24 cellular contexts compared by ENCODE assay signal in the genomic region with DNA sequence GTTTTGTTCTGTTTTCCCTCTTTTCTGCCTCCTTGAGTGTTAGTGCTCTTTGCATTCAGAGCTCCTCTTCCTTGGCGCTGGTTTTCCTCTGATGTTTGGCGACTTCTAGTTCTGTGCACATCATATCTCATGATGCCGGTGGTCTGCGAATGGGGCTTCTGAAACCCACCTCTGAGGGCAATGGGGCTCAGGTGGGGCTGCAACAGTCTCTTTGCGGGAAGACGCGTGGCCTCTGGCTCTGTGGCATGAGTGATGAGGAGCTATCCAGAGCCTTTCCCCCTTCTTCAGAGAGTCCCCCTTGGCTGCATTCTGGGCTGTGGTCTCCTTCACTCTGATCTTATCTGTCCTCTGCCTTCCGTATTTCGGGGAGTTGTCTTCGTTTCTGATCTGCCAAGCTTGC. TPM values are rescaled to one million over a fixed set of nuclear protein-coding genes. Genes with fewer than 3 reads are reported as not detected.
A peak's percentile ranks its signal among the peaks of the same experiment; 100 is the strongest.
DNase-seq lines count a peak whose midpoint lies in the region; ATAC-seq and TF ChIP-seq lines count a peak whose summit lies in the region.
"Had no signal": no experiment of that assay in that cellular context is flagged by ENCODE, and none has a peak within 500 bp of the region (broad histone marks: within the 10 kb centered on the region; RNA-seq: fewer than 3 reads in every experiment).

No MANE protein-coding gene starts in this region.

- no peaks in the 10 kb centered on the region for H3K9me3 ChIP-seq in CD4-positive, CD25-positive, alpha-beta regulatory T cell (ENCODE audit: control insufficient read depth in 2 of 2, low read length in 2 of 2)
- H3K9me3 ChIP-seq in neuronal stem cell (replicated peaks in 1 of 2; ENCODE audit: control insufficient read depth in 2 of 2, insufficient read depth in 1 of 2, low read depth in 1 of 2, low read length in 2 of 2), result no peaks in the 10 kb centered on the region
- H3K9me3 ChIP-seq in upper lobe of right lung, result no peaks in the 10 kb centered on the region
- H3K9me3 ChIP-seq: HAP-1 had no signal

- H4K91ac ChIP-seq in neuronal stem cell (ENCODE audit: low read depth, low read length, poor library complexity), result no peak overlapping the region

- H2BK5ac ChIP-seq in neuronal stem cell (ENCODE audit: low read length), result no peak overlapping the region

- no CpG with 5 or more reads among the region's 10 CpGs for WGBS in neuronal stem cell (ENCODE audit: extremely low coverage in 2 of 2, insufficient read length in 2 of 2, insufficient replicate concordance in 1 of 2), 2 donors

- peaks cover 7% of the 10 kb centered on the region for H3K36me3 Mint-ChIP-seq in activated CD4-positive, alpha-beta T cell treated with anti-CD3 and anti-CD28 coated beads, Interleukin-2, amount 10 ng/mL, durations not matched to agents 7 days and 5 days (ENCODE audit: low read depth)
- H3K36me3 Mint-ChIP-seq in CD4-positive, CD25-positive, alpha-beta regulatory T cell, result no peaks in the 10 kb centered on the region
- H3K36me3 Mint-ChIP-seq in chondrocyte (ENCODE audit: low read depth), result peaks cover 2% of the 10 kb centered on the region

- intact Hi-C loops in left ventricle myocardium superior (cut with micrococcal nuclease) (no loop called here), upper lobe of right lung (cut with DNase I) (no loop called here)

- H2AK5ac ChIP-seq in neuronal stem cell (ENCODE audit: low read depth, low read length), result no peak overlapping the region

- no peak for TF ChIP-seq CTCF in chondrocyte (IDR thresholded peaks at IDR 0.05)
- TF ChIP-seq CTCF in upper lobe of right lung (IDR thresholded peaks at IDR 0.05), result no peak

- H2BK120ac ChIP-seq in neuronal stem cell (ENCODE audit: low read depth, low read length), result no peak overlapping the region

- no peaks in the 10 kb centered on the region for H3K4me1 ChIP-seq in CD4-positive, CD25-positive, alpha-beta regulatory T cell (ENCODE audit: control insufficient read depth, insufficient read depth, low read length, poor library complexity, severe bottlenecking)
- H3K4me1 ChIP-seq in neuronal stem cell (ENCODE audit: control insufficient read depth in 2 of 2, insufficient read depth in 1 of 2, low read depth in 1 of 2, low read length in 2 of 2), result no peaks in the 10 kb centered on the region
- no peaks in the 10 kb centered on the region for H3K4me1 ChIP-seq in upper lobe of right lung
- H3K4me1 ChIP-seq: BLaER1 treated with 17β-estradiol and CSF1 and Interleukin-3, amounts not matched to agents 10 nM and 100 nM; HAP-1 had no signal

- H3K27me3 ChIP-seq in CD4-positive, CD25-positive, alpha-beta regulatory T cell (ENCODE audit: control insufficient read depth, insufficient read depth, low read length), result no peaks in the 10 kb centered on the region
- H3K27me3 ChIP-seq in neuronal stem cell (ENCODE audit: control insufficient read depth in 3 of 3, insufficient read depth in 3 of 3, low read depth in 1 of 3, low read length in 3 of 3) (peaks cover 0 to 10% (median 0%) of the 10 kb centered on the region in 3 experiments), upper lobe of right lung (no peaks in the 10 kb centered on the region)
- H3K27me3 ChIP-seq: BLaER1 treated with 17β-estradiol and CSF1 and Interleukin-3, amounts not matched to agents 10 nM and 100 nM had no signal

- no peak overlapping the region for H3K4ac ChIP-seq in neuronal stem cell (ENCODE audit: low read length)

- no peaks in the 10 kb centered on the region for H3K79me1 ChIP-seq in neuronal stem cell (ENCODE audit: low read depth, low read length)

- no peak for DNase-seq in activated CD4-positive, alpha-beta T cell treated with anti-CD3 and anti-CD28 coated beads, Interleukin-2, amount 10 ng/mL, durations not matched to agents 7 days and 5 days
- DNase-seq in activated CD4-positive, alpha-beta T cell treated with anti-CD3 and anti-CD28 coated beads for 4 hours, result no peak
- DNase-seq in CD4-positive, CD25-positive, alpha-beta regulatory T cell, result no peak
- DNase-seq in chondrocyte (ENCODE audit: low spot score), result peak; percentile 57
- DNase-seq in neuronal stem cell (ENCODE audit: low spot score), result no peak
- DNase-seq in left ventricle myocardium superior, result no peak
- DNase-seq in upper lobe of right lung, result no peak
- no peak for DNase-seq in RPMI8226
- DNase-seq: 8988T; CD8-positive, alpha-beta memory T cell; COR-L47; DMS 273 treated with DMSO at 0.1 percent for 48 hours; DMS53; DND-41; EL; GM23248; IMR-90 had no signal

- H3K27ac Mint-ChIP-seq in activated CD4-positive, alpha-beta T cell treated with anti-CD3 and anti-CD28 coated beads, Interleukin-2, amount 10 ng/mL, durations not matched to agents 7 days and 5 days, result peak overlapping the region; percentile 4
- peak overlapping the region; percentile 11 to 72 (median 44) for H3K27ac Mint-ChIP-seq in CD4-positive, CD25-positive, alpha-beta regulatory T cell
- no peak overlapping the region for H3K27ac Mint-ChIP-seq in chondrocyte (ENCODE audit: unreplicated experiment)
- H3K27ac Mint-ChIP-seq: B cell had no signal

- no peak overlapping the region for H2BK12ac ChIP-seq in neuronal stem cell (ENCODE audit: low read length)

- CTCF ChIA-PET in activated CD4-positive, alpha-beta T cell treated with anti-CD3 and anti-CD28 coated beads, Interleukin-2, amount 10 ng/mL, durations not matched to agents 7 days and 5 days (lab: Charles Lee), result interaction anchor here (0.6 to 3.2 kb wide), 6 partner anchors 11 to 316 kb away, joined by 3 to 10 read pairs (median 6); no protein-coding TSS in a partner anchor

- H3K23ac ChIP-seq in neuronal stem cell (ENCODE audit: low read depth, low read length, poor library complexity), result peak overlapping the region; percentile 10

- H2BK15ac ChIP-seq in neuronal stem cell (ENCODE audit: low read length), result no peak overlapping the region

- H3K4me3 ChIP-seq in CD4-positive, CD25-positive, alpha-beta regulatory T cell (ENCODE audit: low read depth, low read length), result no peak overlapping the region
- H3K4me3 ChIP-seq in neuronal stem cell (ENCODE audit: low read length in 2 of 2) (no peak overlapping the region), upper lobe of right lung (no peak overlapping the region)
- H3K4me3 ChIP-seq: BLaER1 treated with 17β-estradiol and CSF1 and Interleukin-3, amounts not matched to agents 10 nM and 100 nM; GM12878; GM23248; HAP-1 had no signal

- no peak for ATAC-seq in CD4-positive, CD25-positive, alpha-beta regulatory T cell (ENCODE audit: low read depth in 2 of 2)
- no peak for ATAC-seq in left ventricle myocardium superior
- ATAC-seq in upper lobe of right lung, result no peak
- ATAC-seq: GM12878 had no signal

- no peak overlapping the region for H3K27ac ChIP-seq in CD4-positive, CD25-positive, alpha-beta regulatory T cell (ENCODE audit: insufficient read depth, low read length, poor library complexity, severe bottlenecking)
- H3K27ac ChIP-seq in neuronal stem cell (replicated peaks; ENCODE audit: low read length) (no peak overlapping the region), upper lobe of right lung (no peak overlapping the region)
- H3K27ac ChIP-seq: BLaER1 treated with 17β-estradiol and CSF1 and Interleukin-3, amounts not matched to agents 10 nM and 100 nM; GM23248; HL-60 had no signal

- no peak overlapping the region for H3K14ac ChIP-seq in neuronal stem cell (ENCODE audit: low read length)

- H4K8ac ChIP-seq in neuronal stem cell (ENCODE audit: low read depth, low read length), result no peak overlapping the region

- no peak overlapping the region for H3K4me2 ChIP-seq in neuronal stem cell (ENCODE audit: insufficient read depth, low read length, poor library complexity, severe bottlenecking)
- H3K4me2 ChIP-seq: BLaER1 treated with 17β-estradiol and CSF1 and Interleukin-3, amounts not matched to agents 10 nM and 100 nM had no signal

- no peak overlapping the region for H3K4me3 Mint-ChIP-seq in activated CD4-positive, alpha-beta T cell treated with anti-CD3 and anti-CD28 coated beads, Interleukin-2, amount 10 ng/mL, durations not matched to agents 7 days and 5 days
- H3K4me3 Mint-ChIP-seq in CD4-positive, CD25-positive, alpha-beta regulatory T cell, result no peak overlapping the region
- no peak overlapping the region for H3K4me3 Mint-ChIP-seq in chondrocyte (ENCODE audit: unreplicated experiment)
- H3K4me3 Mint-ChIP-seq: B cell had no signal

- no peaks in the 10 kb centered on the region for H3K36me3 ChIP-seq in CD4-positive, CD25-positive, alpha-beta regulatory T cell (ENCODE audit: control insufficient read depth, insufficient read depth, low read length)
- H3K36me3 ChIP-seq in neuronal stem cell (replicated peaks in 1 of 2; ENCODE audit: control insufficient read depth in 2 of 2, insufficient read depth in 2 of 2, low read length in 2 of 2), result no peaks in the 10 kb centered on the region
- no peaks in the 10 kb centered on the region for H3K36me3 ChIP-seq in upper lobe of right lung
- H3K36me3 ChIP-seq: HAP-1 had no signal

- H3K18ac ChIP-seq in neuronal stem cell (ENCODE audit: low read length), result no peak overlapping the region

- no peak overlapping the region for H3K9ac ChIP-seq in neuronal stem cell (ENCODE audit: low read depth, low read length, poor library complexity)
- H3K9ac ChIP-seq: BLaER1 treated with 17β-estradiol and CSF1 and Interleukin-3, amounts not matched to agents 10 nM and 100 nM; GM23248 had no signal

- H3K4me1 Mint-ChIP-seq in activated CD4-positive, alpha-beta T cell treated with anti-CD3 and anti-CD28 coated beads, Interleukin-2, amount 10 ng/mL, durations not matched to agents 7 days and 5 days, result peaks cover 11% of the 10 kb centered on the region
- H3K4me1 Mint-ChIP-seq in CD4-positive, CD25-positive, alpha-beta regulatory T cell, result peaks cover 0 to 32% (median 14%) of the 10 kb centered on the region in 4 donors
- H3K4me1 Mint-ChIP-seq in chondrocyte (ENCODE audit: low read depth), result no peaks in the 10 kb centered on the region
- H3K4me1 Mint-ChIP-seq: B cell had no signal

- H3K9me3 Mint-ChIP-seq in activated CD4-positive, alpha-beta T cell treated with anti-CD3 and anti-CD28 coated beads, Interleukin-2, amount 10 ng/mL, durations not matched to agents 7 days and 5 days, result peaks cover 4% of the 10 kb centered on the region
- H3K9me3 Mint-ChIP-seq in CD4-positive, CD25-positive, alpha-beta regulatory T cell, result peaks cover 0 to 2% (median 0%) of the 10 kb centered on the region in 7 donors
- peaks cover 3% of the 10 kb centered on the region for H3K9me3 Mint-ChIP-seq in chondrocyte (ENCODE audit: low read depth)

- H2AFZ ChIP-seq in neuronal stem cell (ENCODE audit: low read length), result no peak overlapping the region
- H2AFZ ChIP-seq: GM23248 had no signal

- no peaks in the 10 kb centered on the region for H3K27me3 Mint-ChIP-seq in activated CD4-positive, alpha-beta T cell treated with anti-CD3 and anti-CD28 coated beads, Interleukin-2, amount 10 ng/mL, durations not matched to agents 7 days and 5 days
- no peaks in the 10 kb centered on the region for H3K27me3 Mint-ChIP-seq in CD4-positive, CD25-positive, alpha-beta regulatory T cell
- H3K27me3 Mint-ChIP-seq in chondrocyte (ENCODE audit: low read depth), result peaks cover 24% of the 10 kb centered on the region
- H3K27me3 Mint-ChIP-seq: B cell; CD8-positive, alpha-beta memory T cell had no signal

- POLR2A ChIA-PET in activated CD4-positive, alpha-beta T cell treated with anti-CD3 and anti-CD28 coated beads, Interleukin-2, amount 10 ng/mL, durations not matched to agents 7 days and 5 days (lab: Charles Lee), result no interaction called here

RNA-seq across cellular contexts. Expression of a gene that starts 39.0 kb away (rescaled TPM):
- total RNA-seq in activated CD4-positive, alpha-beta T cell treated with anti-CD3 and anti-CD28 coated beads, Interleukin-2, amount 10 ng/mL, durations not matched to agents 7 days and 5 days, result 1 to 10 TPM; 6.0 to 6.5 TPM
- 2.3 TPM for total RNA-seq in CD4-positive, CD25-positive, alpha-beta regulatory T cell
- polyA plus RNA-seq in CD4-positive, CD25-positive, alpha-beta regulatory T cell, result 1 to 10 TPM; 1.1 to 3.2 (median 1.3) TPM
- total RNA-seq in chondrocyte (not detected in 3 replicates), left ventricle myocardium superior (1.2 TPM), upper lobe of right lung (1.8 TPM)
- 0.01 TPM for polyA plus RNA-seq in neuronal stem cell (2013, experiment 1 of 2)
- 0.01 TPM for polyA plus RNA-seq in neuronal stem cell (2013, experiment 2 of 2)
- total RNA-seq: A673, G401, GM23248 had no signal
- polyA plus RNA-seq: CD8-positive, alpha-beta memory T cell had no signal
